12 cellular contexts compared by ENCODE assay signal in the genomic region with DNA sequence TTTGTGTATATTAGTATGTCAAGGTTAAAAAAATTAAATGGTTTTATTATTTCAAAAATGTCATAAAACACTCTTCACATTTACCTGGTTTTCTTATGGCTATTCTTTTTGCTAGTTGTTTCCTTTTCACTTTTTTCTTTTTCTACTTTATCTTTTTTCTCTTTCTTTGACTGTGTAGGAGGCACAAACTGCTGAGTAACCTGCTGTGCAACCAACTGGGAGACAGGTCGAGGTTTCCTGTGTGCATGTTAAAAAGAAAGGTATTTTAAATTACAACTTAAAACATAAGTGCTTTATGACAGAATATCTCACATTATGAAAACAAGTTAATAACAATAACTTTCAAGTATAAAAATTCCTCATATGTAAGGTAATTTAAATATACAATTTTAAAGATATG.
"Had no signal": no experiment of that assay in that cellular context is flagged by ENCODE, and none has a peak within 500 bp of the region (broad histone marks: within the 10 kb centered on the region; RNA-seq: fewer than 3 reads in every experiment).

No MANE protein-coding gene starts in this region.

- H3K27ac ChIP-seq: esophagus squamous epithelium, neural progenitor cell, ovary, uterus had no signal

- H3K4me3 ChIP-seq: esophagus squamous epithelium, neural progenitor cell, ovary, uterus had no signal

- H3K4me3 Mint-ChIP-seq: activated naive CD8-positive, alpha-beta T cell treated with anti-CD3 and anti-CD28 coated beads for 36 hours; immature natural killer cell; neural progenitor cell had no signal

- H3K27me3 ChIP-seq: esophagus squamous epithelium, neural progenitor cell, ovary, uterus had no signal

- ATAC-seq: left colon had no signal

- H3K9me3 ChIP-seq: esophagus squamous epithelium, ovary, uterus had no signal

- H3K36me3 ChIP-seq: neural progenitor cell, ovary, uterus had no signal

- H3K27me3 Mint-ChIP-seq: activated naive CD8-positive, alpha-beta T cell treated with anti-CD3 and anti-CD28 coated beads for 36 hours had no signal

- H3K27ac Mint-ChIP-seq: activated naive CD8-positive, alpha-beta T cell treated with anti-CD3 and anti-CD28 coated beads for 36 hours; neural progenitor cell had no signal

- H3K4me1 ChIP-seq: esophagus squamous epithelium, uterus had no signal

- DNase-seq: activated CD4-positive, alpha-beta T cell treated with anti-CD3 and anti-CD28 coated beads, Interleukin-2, amount 50 U/mL, for 48 hours; activated CD4-positive, CD25-positive, alpha-beta regulatory T cell; activated effector memory CD4-positive, alpha-beta T cell treated with Interleukin-2 at 50 U/mL for 16 hours; activated naive CD8-positive, alpha-beta T cell treated with anti-CD3 and anti-CD28 coated beads for 36 hours; anterior cingulate cortex; esophagus squamous epithelium; immature natural killer cell; left colon; ovary; stimulated activated CD4-positive, alpha-beta T cell treated with anti-CD3 and anti-CD28 coated beads, Interleukin-2, amount 100 ng/mL, for 48 hours; uterus had no signal

- H3K9me3 Mint-ChIP-seq: activated naive CD8-positive, alpha-beta T cell treated with anti-CD3 and anti-CD28 coated beads for 36 hours; immature natural killer cell had no signal
